9 cellular contexts compared by ENCODE assay signal in genomic region chr1:155062151-155062686, GRCh38. TPM values are rescaled to one million over a fixed set of nuclear protein-coding genes. Genes with fewer than 3 reads are reported as not detected.
A peak's percentile ranks its signal among the peaks of the same experiment; 100 is the strongest.
DNase-seq lines count a peak whose midpoint lies in the region; ATAC-seq and TF ChIP-seq lines count a peak whose summit lies in the region.
"Had no signal": no experiment of that assay in that cellular context is flagged by ENCODE, and none has a peak within 500 bp of the region (broad histone marks: within the 10 kb centered on the region; RNA-seq: fewer than 3 reads in every experiment).

No MANE protein-coding gene starts in this region.

- ATAC-seq in CD8-positive, alpha-beta T cell, result no peak
- ATAC-seq in mucosa of descending colon (no peak), HG02885 (IDR thresholded peaks at IDR 0.05; ENCODE audit: poor library complexity, unreplicated experiment) (no peak)

- no peaks in the 10 kb centered on the region for H3K27me3 Mint-ChIP-seq in CD8-positive, alpha-beta T cell (ENCODE audit: low read depth)
- peaks cover 7% of the 10 kb centered on the region for H3K27me3 Mint-ChIP-seq in brain

- H3K4me1 Mint-ChIP-seq in CD8-positive, alpha-beta T cell (ENCODE audit: low read depth), result peaks cover 36% of the 10 kb centered on the region
- H3K4me1 Mint-ChIP-seq in brain, result peaks cover 36% of the 10 kb centered on the region

- peak overlapping the region; percentile 88 for H3K4me3 Mint-ChIP-seq in CD8-positive, alpha-beta T cell
- peak overlapping the region; percentile 84 to 91 (median 88) for H3K4me3 Mint-ChIP-seq in brain

- POLR2A ChIA-PET in CD8-positive, alpha-beta T cell (lab: Charles Lee), result interaction anchor here (0.8 to 1.9 kb wide), 6 partner anchors 8 to 23 kb away, joined by 3 to 14 read pairs (median 5); partner anchors contain the start of gene ADAM15
- POLR2A ChIA-PET in HEK293 (lab: Yijun Ruan, JAX), result interaction anchor here (0.5 to 1.7 kb wide), 7 partner anchors 10 to 135 kb away, joined by 3 to 7 read pairs (median 5); partner anchors contain the start of genes ADAM15, KRTCAP2 and PBXIP1

- H3K9me3 ChIP-seq in CD8-positive, alpha-beta T cell (ENCODE audit: low read length), result no peaks in the 10 kb centered on the region
- no peaks in the 10 kb centered on the region for H3K9me3 ChIP-seq in HEK293 (ENCODE audit: control insufficient read depth, insufficient read depth, low read depth, low read length)
- H3K9me3 ChIP-seq in mucosa of descending colon, result no peaks in the 10 kb centered on the region
- H3K9me3 ChIP-seq in ascending aorta, result no peaks in the 10 kb centered on the region

- intact Hi-C loops in CD8-positive, alpha-beta T cell (cut with DNase I, micrococcal nuclease), result loop anchor here (1.0 to 5.0 kb wide), 4 partner anchors 22 to 580 kb away; partner anchors contain the start of genes PBXIP1 (in 1 of the 2) and ZBTB7B (in 1 of the 2)
- intact Hi-C loops in mucosa of descending colon (cut with DNase I, micrococcal nuclease) (no loop called here), ascending aorta (cut with DNase I) (loop anchor here (5.0 kb wide), 1 partner anchor 105 kb away; the partner anchor contains the start of gene PBXIP1)

- no peaks in the 10 kb centered on the region for H3K9me3 Mint-ChIP-seq in CD8-positive, alpha-beta T cell
- H3K9me3 Mint-ChIP-seq in brain, result peaks cover 0 to 2% (median 0%) of the 10 kb centered on the region in 5 experiments

- H3K4me3 ChIP-seq in CD8-positive, alpha-beta T cell (ENCODE audit: low read depth, low read length), result no peak overlapping the region
- H3K4me3 ChIP-seq in HEK293 (ENCODE audit: low read depth, low read length) (no peak overlapping the region), mucosa of descending colon (no peak overlapping the region), ascending aorta (peak overlapping the region in 1 of 2 donors; percentile 93)

- no peak for DNase-seq in CD8-positive, alpha-beta T cell
- DNase-seq in mucosa of descending colon (peak; percentile 37 to 75 (median 64)), substantia nigra (lab: John Stamatoyannopoulos, UW) (no peak), GM03348 (ENCODE audit: low spot score) (no peak), ascending aorta (ENCODE audit: low spot score in 2 of 2) (no peak)

- H3K27ac Mint-ChIP-seq in CD8-positive, alpha-beta T cell, result no peak overlapping the region
- peak overlapping the region in 2 of 5 experiments; percentile 43 to 68 for H3K27ac Mint-ChIP-seq in brain

- no peak for TF ChIP-seq CTCF in CD8-positive, alpha-beta T cell (IDR thresholded peaks at IDR 0.05)
- no peak for TF ChIP-seq CTCF in HEK293 (tag by site-specific recombination; IDR thresholded peaks at IDR 0.05)
- TF ChIP-seq CTCF in brain (conservative IDR thresholded peaks at IDR 0.05), result no peak
- no peak for TF ChIP-seq CTCF in mucosa of descending colon (IDR thresholded peaks at IDR 0.05)
- no peak for TF ChIP-seq CTCF in ascending aorta (IDR thresholded peaks at IDR 0.05)

- no peaks in the 10 kb centered on the region for H3K36me3 ChIP-seq in CD8-positive, alpha-beta T cell (ENCODE audit: insufficient read depth, low read length)
- H3K36me3 ChIP-seq in HEK293 (ENCODE audit: control insufficient read depth in 2 of 2, insufficient read depth in 1 of 2, low read length in 2 of 2), result peaks cover 0 to 35% of the 10 kb centered on the region in 2 experiments; a peak in 1 of 3 replicates
- no peaks in the 10 kb centered on the region for H3K36me3 ChIP-seq in mucosa of descending colon (ENCODE audit: low read depth)
- H3K36me3 ChIP-seq in ascending aorta, result peaks cover 13 to 33% of the 10 kb centered on the region in 2 donors

- peaks cover 33% of the 10 kb centered on the region for H3K4me1 ChIP-seq in CD8-positive, alpha-beta T cell (ENCODE audit: insufficient read depth, low read length)
- H3K4me1 ChIP-seq in HEK293 (ENCODE audit: control insufficient read depth, insufficient read depth, low read length) (no peaks in the 10 kb centered on the region; the same call in none of the 2 replicates), mucosa of descending colon (ENCODE audit: low read depth) (peaks cover 28% of the 10 kb centered on the region), ascending aorta (peaks cover 14 to 18% of the 10 kb centered on the region in 2 donors)

- H3K36me3 Mint-ChIP-seq in CD8-positive, alpha-beta T cell, result peaks cover 18% of the 10 kb centered on the region
- H3K36me3 Mint-ChIP-seq in brain, result no peaks in the 10 kb centered on the region

- no peak overlapping the region for H3K27ac ChIP-seq in CD8-positive, alpha-beta T cell (ENCODE audit: low read depth, low read length)
- H3K27ac ChIP-seq in HEK293 (ENCODE audit: extremely low read depth, low read depth, low read length) (no peak overlapping the region), substantia nigra (ENCODE audit: low read depth, low read length, poor library complexity, severe bottlenecking) (no peak overlapping the region), ascending aorta (no peak overlapping the region)

- no peaks in the 10 kb centered on the region for H3K27me3 ChIP-seq in CD8-positive, alpha-beta T cell (ENCODE audit: insufficient read depth, low read length)
- no peaks in the 10 kb centered on the region for H3K27me3 ChIP-seq in ascending aorta

- CTCF ChIA-PET in CD8-positive, alpha-beta T cell (lab: Charles Lee), result interaction anchor here (0.6 to 22.1 kb wide), 26 partner anchors 11 to 503 kb away, joined by 3 to 528 read pairs (median 4); partner anchors contain the start of genes ADAM15, EFNA3, KRTCAP2 and PYGO2
- CTCF ChIA-PET in HEK293 (lab: Yijun Ruan, JAX), result interaction anchor here (0.5 to 10.9 kb wide), 39 partner anchors 8 to 1068 kb away, joined by 3 to 117 read pairs (median 4); partner anchors contain the start of genes ADAM15, EFNA3, KRTCAP2 and PBXIP1

TF ChIP-seq in HEK293, 187 proteins besides CTCF, POLR2A, EP300 and RAD21:
- TF ChIP-seq PATZ1 (tag by site-specific recombination; IDR thresholded peaks at IDR 0.05) (no peak), ZNF580 (tag by site-specific recombination; IDR thresholded peaks at IDR 0.05) (no peak), ZNF184 (tag by site-specific recombination; IDR thresholded peaks at IDR 0.05) (no peak), HIC1 (tag by site-specific recombination; IDR thresholded peaks at IDR 0.05) (peak; percentile 37; the same call in 1 of the 2 replicates), ZNF24 (tag by site-specific recombination; IDR thresholded peaks at IDR 0.05) (no peak), RBAK (tag by site-specific recombination; IDR thresholded peaks at IDR 0.05) (no peak), ZNF324 (tag by site-specific recombination; IDR thresholded peaks at IDR 0.05) (no peak), ZNF37A (tag by site-specific recombination; IDR thresholded peaks at IDR 0.05) (no peak)

RNA-seq across cellular contexts. Expression of gene EFNA4, which starts 1.3 kb away (rescaled TPM):
- total RNA-seq in CD8-positive, alpha-beta T cell, result 1 to 10 TPM; 1.4 to 1.8 TPM
- polyA plus RNA-seq in brain (ENCODE audit: insufficient read depth, low read depth, low replicate concordance), result 1.6 TPM
- 10 to 100 TPM; 12.3 to 27.2 (median 26.4) TPM for total RNA-seq in mucosa of descending colon
- 11.2 TPM for total RNA-seq in ascending aorta

RNA-seq across cellular contexts. Expression of gene ADAM15, which starts 11.1 kb away (rescaled TPM):
- total RNA-seq in CD8-positive, alpha-beta T cell, result 10 to 100 TPM; 10.8 to 11.8 TPM
- 40.1 TPM for polyA plus RNA-seq in brain (ENCODE audit: insufficient read depth, low read depth, low replicate concordance)
- total RNA-seq in mucosa of descending colon (100 to 1,000 TPM in 1 of 3 donors, 10 to 100 TPM in 2; 71.8 to 148 (median 79.7) TPM), ascending aorta (610 TPM)

RNA-seq across cellular contexts. Expression of gene EFNA3, which starts 16.4 kb away (rescaled TPM):
- under 1 TPM; 0.46 to 0.69 TPM for total RNA-seq in CD8-positive, alpha-beta T cell
- polyA plus RNA-seq in brain (ENCODE audit: insufficient read depth, low read depth, low replicate concordance), result 34.9 TPM
- 10 to 100 TPM in 1 of 3 donors, 1 to 10 TPM in 2; 2.1 to 17.4 (median 5.6) TPM for total RNA-seq in mucosa of descending colon
- total RNA-seq in ascending aorta, result 1.5 TPM

RNA-seq across cellular contexts. Expression of gene DCST1, which starts 28.6 kb away (rescaled TPM):
- total RNA-seq in CD8-positive, alpha-beta T cell, result under 1 TPM in 1 of 2 experiments, not detected in 1; 0.30 TPM
- polyA plus RNA-seq in brain (ENCODE audit: insufficient read depth, low read depth, low replicate concordance), result not detected
- total RNA-seq in mucosa of descending colon (under 1 TPM in 2 of 3 donors, not detected in 1; 0.19 to 0.20 TPM), ascending aorta (not detected)
- polyA plus RNA-seq: adipose tissue had no signal

RNA-seq across cellular contexts. Expression of gene DCST2, which starts 28.6 kb away (rescaled TPM):
- under 1 TPM; 0.52 to 0.61 TPM for total RNA-seq in CD8-positive, alpha-beta T cell
- polyA plus RNA-seq in brain (ENCODE audit: insufficient read depth, low read depth, low replicate concordance), result 0.81 TPM
- 1 to 10 TPM; 1.7 to 3.3 (median 2.3) TPM for total RNA-seq in mucosa of descending colon
- 0.64 TPM for total RNA-seq in ascending aorta

Comparison
In these comparisons a context has a peak if more than half of its experiments do, and no peak if none do; other contexts are left out.
1. DNase-seq: peak in mucosa of descending colon (3 of 3); none in CD8-positive, alpha-beta T cell (0 of 7), substantia nigra (0 of 49), GM03348 (single experiment) and ascending aorta (0 of 2).
2. RNA of gene ADAM15, which starts 11.1 kb away (total RNA-seq): 610 TPM in ascending aorta (single experiment) and 71.8 to 148 TPM in mucosa of descending colon; 10.8 to 11.8 TPM in CD8-positive, alpha-beta T cell; every median in the first group is over 4 times any median in the second.
3. intact Hi-C loops: an anchor here in CD8-positive, alpha-beta T cell (1.0 to 5.0 kb wide) and ascending aorta (5.0 kb wide); none called in mucosa of descending colon.